ENCODE assay signal across 1 cellular context in the genomic region with DNA sequence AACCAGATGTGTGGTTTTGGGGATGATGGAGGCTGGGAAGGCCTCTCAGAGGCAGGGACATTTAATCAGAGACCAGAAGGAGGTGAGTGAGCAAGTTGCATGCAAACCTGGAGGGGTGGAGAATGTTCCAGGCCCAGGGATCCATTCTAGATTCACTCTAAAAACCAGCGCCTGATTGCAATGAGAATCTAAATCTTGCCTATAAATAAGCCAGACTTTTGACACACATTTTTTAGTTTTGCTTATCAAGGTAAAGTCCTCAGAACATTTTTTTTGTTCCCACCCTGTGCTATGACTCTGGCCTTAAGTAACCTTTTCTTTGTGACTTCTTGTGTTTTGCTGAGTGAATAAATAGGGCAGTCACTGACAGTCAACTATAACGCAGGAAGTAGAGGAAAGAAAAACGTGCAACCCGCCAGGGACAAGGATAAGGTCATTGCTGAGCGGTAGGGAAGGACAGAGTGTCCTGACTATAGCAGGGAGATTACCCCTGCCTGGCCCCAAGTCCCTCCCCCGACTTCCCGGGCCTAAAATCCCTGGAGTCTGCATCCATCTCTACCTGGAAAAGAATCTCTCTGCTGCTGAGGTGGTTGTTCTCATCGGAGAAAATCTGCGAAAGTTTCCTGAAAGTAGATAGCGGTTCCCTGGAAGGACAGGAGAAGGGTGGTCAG.
A peak's percentile ranks its signal among the peaks of the same experiment; 100 is the strongest.
TF ChIP-seq lines count a peak whose summit lies in the region.

No MANE protein-coding gene starts in this region.

TF ChIP-seq in K562, 482 proteins besides CTCF, POLR2A, EP300 and RAD21:
- TF ChIP-seq, protein P1, sequence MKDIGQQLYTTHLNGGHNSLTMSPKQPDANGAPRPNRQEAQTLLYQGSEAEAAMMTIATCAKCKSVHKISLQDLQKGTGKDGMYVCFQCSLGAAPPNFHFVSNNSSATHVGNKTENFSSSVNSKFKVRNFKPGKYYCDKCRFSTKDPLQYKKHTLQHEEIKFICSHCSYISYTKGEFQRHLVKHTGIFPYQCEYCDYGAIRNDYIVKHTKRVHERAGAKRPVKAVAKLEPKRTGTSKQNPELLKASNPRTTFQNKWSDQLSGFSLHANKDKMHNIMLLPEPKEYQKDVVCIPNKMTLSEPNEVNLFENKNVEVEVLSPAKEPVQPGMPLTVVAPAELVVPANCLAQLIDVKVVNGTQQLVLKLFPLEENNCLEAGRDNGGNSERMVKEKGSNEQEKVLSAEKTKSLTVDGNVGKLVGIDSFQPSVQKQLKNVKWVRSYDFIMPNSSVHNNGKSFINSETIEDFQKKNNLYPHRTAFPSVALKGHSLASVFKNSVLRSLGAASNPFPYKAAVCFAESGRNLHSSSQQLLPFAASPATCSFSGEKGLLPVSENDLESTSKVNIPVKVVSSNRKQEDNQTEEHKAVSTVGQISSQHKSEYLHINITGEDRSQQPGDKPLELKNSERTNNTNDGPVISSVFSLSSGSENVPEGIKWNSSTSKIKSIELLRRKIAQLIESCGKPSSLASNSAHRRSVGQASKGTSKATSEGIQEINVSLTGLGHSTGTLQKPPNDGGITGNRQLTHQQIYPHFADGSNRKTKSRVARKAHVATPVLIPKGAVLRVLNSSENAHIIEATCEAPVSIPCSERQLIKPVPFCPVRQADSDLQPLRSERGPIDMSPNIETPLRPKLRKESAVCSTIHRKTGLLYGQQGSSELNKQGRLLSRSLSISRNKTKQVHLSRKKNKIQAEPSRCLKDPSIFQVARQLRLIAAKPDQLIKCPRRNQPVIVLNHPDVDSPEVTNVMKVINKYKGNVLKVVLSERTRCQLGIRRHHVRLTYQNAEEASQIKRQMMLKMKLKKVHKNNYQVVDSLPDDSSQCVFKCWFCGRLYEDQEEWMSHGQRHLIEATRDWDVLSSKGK (CRISPR knock-in tag; IDR thresholded peaks at IDR 0.05), result no peak
- TF ChIP-seq KLF1 (tag; IDR thresholded peaks at IDR 0.05) (no peak), CHD4 (IDR thresholded peaks at IDR 0.05; ENCODE audit: insufficient read depth, insufficient replicate concordance, low read depth, low read length, poor library complexity, severe bottlenecking) (no peak), ZNF316 (IDR thresholded peaks at IDR 0.05) (no peak), ADNP (tag; IDR thresholded peaks at IDR 0.05) (no peak), ETV1 (tag; conservative IDR thresholded peaks at IDR 0.05; ENCODE audit: low read depth) (0 out of 2 replicates have a peak, but pooled peaks have one; percentile 19), RBBP5 (IDR thresholded peaks at IDR 0.05; ENCODE audit: borderline replicate concordance, insufficient read depth, low read length, poor library complexity, severe bottlenecking) (peak; percentile 30), PCBP1 (IDR thresholded peaks at IDR 0.05; ENCODE audit: low read depth, low read length, poor library complexity, severe bottlenecking) (no peak), ESRRA (IDR thresholded peaks at IDR 0.05; ENCODE audit: borderline replicate concordance, low read depth) (peak; percentile 79), ZSCAN32 (CRISPR knock-in tag; IDR thresholded peaks at IDR 0.05) (no peak), CBFA2T3 (IDR thresholded peaks at IDR 0.05) (no peak)
- TF ChIP-seq, protein P2, sequence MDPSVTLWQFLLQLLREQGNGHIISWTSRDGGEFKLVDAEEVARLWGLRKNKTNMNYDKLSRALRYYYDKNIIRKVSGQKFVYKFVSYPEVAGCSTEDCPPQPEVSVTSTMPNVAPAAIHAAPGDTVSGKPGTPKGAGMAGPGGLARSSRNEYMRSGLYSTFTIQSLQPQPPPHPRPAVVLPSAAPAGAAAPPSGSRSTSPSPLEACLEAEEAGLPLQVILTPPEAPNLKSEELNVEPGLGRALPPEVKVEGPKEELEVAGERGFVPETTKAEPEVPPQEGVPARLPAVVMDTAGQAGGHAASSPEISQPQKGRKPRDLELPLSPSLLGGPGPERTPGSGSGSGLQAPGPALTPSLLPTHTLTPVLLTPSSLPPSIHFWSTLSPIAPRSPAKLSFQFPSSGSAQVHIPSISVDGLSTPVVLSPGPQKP (CRISPR knock-in tag; IDR thresholded peaks at IDR 0.05), result no peak
- TF ChIP-seq, protein P3, sequence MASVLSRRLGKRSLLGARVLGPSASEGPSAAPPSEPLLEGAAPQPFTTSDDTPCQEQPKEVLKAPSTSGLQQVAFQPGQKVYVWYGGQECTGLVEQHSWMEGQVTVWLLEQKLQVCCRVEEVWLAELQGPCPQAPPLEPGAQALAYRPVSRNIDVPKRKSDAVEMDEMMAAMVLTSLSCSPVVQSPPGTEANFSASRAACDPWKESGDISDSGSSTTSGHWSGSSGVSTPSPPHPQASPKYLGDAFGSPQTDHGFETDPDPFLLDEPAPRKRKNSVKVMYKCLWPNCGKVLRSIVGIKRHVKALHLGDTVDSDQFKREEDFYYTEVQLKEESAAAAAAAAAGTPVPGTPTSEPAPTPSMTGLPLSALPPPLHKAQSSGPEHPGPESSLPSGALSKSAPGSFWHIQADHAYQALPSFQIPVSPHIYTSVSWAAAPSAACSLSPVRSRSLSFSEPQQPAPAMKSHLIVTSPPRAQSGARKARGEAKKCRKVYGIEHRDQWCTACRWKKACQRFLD (CRISPR knock-in tag; IDR thresholded peaks at IDR 0.05), result no peak
- TF ChIP-seq, protein P4, sequence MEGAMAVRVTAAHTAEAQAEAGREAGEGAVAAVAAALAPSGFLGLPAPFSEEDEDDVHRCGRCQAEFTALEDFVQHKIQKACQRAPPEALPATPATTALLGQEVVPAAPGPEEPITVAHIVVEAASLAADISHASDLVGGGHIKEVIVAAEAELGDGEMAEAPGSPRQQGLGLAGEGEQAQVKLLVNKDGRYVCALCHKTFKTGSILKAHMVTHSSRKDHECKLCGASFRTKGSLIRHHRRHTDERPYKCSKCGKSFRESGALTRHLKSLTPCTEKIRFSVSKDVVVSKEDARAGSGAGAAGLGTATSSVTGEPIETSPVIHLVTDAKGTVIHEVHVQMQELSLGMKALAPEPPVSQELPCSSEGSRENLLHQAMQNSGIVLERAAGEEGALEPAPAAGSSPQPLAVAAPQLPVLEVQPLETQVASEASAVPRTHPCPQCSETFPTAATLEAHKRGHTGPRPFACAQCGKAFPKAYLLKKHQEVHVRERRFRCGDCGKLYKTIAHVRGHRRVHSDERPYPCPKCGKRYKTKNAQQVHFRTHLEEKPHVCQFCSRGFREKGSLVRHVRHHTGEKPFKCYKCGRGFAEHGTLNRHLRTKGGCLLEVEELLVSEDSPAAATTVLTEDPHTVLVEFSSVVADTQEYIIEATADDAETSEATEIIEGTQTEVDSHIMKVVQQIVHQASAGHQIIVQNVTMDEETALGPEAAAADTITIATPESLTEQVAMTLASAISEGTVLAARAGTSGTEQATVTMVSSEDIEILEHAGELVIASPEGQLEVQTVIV (CRISPR knock-in tag; IDR thresholded peaks at IDR 0.05; ENCODE audit: borderline replicate concordance), result no peak
- TF ChIP-seq, protein P5, sequence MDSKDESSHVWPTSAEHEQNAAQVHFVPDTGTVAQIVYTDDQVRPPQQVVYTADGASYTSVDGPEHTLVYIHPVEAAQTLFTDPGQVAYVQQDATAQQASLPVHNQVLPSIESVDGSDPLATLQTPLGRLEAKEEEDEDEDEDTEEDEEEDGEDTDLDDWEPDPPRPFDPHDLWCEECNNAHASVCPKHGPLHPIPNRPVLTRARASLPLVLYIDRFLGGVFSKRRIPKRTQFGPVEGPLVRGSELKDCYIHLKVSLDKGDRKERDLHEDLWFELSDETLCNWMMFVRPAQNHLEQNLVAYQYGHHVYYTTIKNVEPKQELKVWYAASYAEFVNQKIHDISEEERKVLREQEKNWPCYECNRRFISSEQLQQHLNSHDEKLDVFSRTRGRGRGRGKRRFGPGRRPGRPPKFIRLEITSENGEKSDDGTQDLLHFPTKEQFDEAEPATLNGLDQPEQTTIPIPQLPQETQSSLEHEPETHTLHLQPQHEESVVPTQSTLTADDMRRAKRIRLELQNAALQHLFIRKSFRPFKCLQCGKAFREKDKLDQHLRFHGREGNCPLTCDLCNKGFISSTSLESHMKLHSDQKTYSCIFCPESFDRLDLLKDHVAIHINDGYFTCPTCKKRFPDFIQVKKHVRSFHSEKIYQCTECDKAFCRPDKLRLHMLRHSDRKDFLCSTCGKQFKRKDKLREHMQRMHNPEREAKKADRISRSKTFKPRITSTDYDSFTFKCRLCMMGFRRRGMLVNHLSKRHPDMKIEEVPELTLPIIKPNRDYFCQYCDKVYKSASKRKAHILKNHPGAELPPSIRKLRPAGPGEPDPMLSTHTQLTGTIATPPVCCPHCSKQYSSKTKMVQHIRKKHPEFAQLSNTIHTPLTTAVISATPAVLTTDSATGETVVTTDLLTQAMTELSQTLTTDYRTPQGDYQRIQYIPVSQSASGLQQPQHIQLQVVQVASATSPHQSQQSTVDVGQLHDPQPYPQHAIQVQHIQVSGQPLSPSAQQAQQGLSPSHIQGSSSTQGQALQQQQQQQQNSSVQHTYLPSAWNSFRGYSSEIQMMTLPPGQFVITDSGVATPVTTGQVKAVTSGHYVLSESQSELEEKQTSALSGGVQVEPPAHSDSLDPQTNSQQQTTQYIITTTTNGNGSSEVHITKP (IDR thresholded peaks at IDR 0.05; ENCODE audit: partially characterized antibody), result peak; percentile 60
